ENCODE assay signal across 10 cellular contexts in genomic region chr7:27188666-27189559, GRCh38. TPM values are rescaled to one million over a fixed set of nuclear protein-coding genes. Genes with fewer than 3 reads are reported as not detected.
A peak's percentile ranks its signal among the peaks of the same experiment; 100 is the strongest.
DNase-seq lines count a peak whose midpoint lies in the region; ATAC-seq and TF ChIP-seq lines count a peak whose summit lies in the region.
"Had no signal": no experiment of that assay in that cellular context is flagged by ENCODE, and none has a peak within 500 bp of the region (broad histone marks: within the 10 kb centered on the region; RNA-seq: fewer than 3 reads in every experiment).

No MANE protein-coding gene starts in this region.

- peak overlapping the region; percentile 83 to 92 for H3K4me3 Mint-ChIP-seq in CD14-positive monocyte
- H3K4me3 Mint-ChIP-seq in dendritic cell treated with granulocyte-macrophage colony-stimulating factor and Interleukin-4, amounts not matched to agents 40 ng/mL and 50 ng/mL, for 4 days, result peak overlapping the region; percentile 74
- peak overlapping the region; percentile 63 to 88 (median 76) for H3K4me3 Mint-ChIP-seq in naive thymus-derived CD8-positive, alpha-beta T cell

- H3K4me3 ChIP-seq in NB4 (ENCODE audit: low read depth, low read length), result peak overlapping the region; percentile 75

- intact Hi-C loops in CD14-positive monocyte (cut with micrococcal nuclease), result loop anchor here (5.0 kb wide), 1 partner anchor 37 kb away; the partner anchor contains the start of gene HOXA3 (in 2 of the 2)
- intact Hi-C loops in dendritic cell treated with granulocyte-macrophage colony-stimulating factor and Interleukin-4, amounts not matched to agents 40 ng/mL and 50 ng/mL, for 4 days (cut with micrococcal nuclease), result no loop called here

- ATAC-seq in naive thymus-derived CD8-positive, alpha-beta T cell, result peak; percentile 35 to 54
- ATAC-seq in GM19351 (IDR thresholded peaks at IDR 0.05; ENCODE audit: unreplicated experiment) (no peak), HG03095 (IDR thresholded peaks at IDR 0.05; ENCODE audit: unreplicated experiment) (no peak)

- peaks cover 75% of the 10 kb centered on the region for H3K4me1 Mint-ChIP-seq in CD14-positive monocyte
- H3K4me1 Mint-ChIP-seq in dendritic cell treated with granulocyte-macrophage colony-stimulating factor and Interleukin-4, amounts not matched to agents 40 ng/mL and 50 ng/mL, for 4 days (ENCODE audit: low read depth), result peaks cover 60% of the 10 kb centered on the region
- peaks cover 32 to 73% (median 65%) of the 10 kb centered on the region in 4 donors for H3K4me1 Mint-ChIP-seq in naive thymus-derived CD8-positive, alpha-beta T cell

- H3K9me3 Mint-ChIP-seq in CD14-positive monocyte, result peaks cover 3 to 66% (median 45%) of the 10 kb centered on the region in 7 donors
- H3K9me3 Mint-ChIP-seq in dendritic cell treated with granulocyte-macrophage colony-stimulating factor and Interleukin-4, amounts not matched to agents 40 ng/mL and 50 ng/mL, for 4 days, result no peaks in the 10 kb centered on the region
- peaks cover 0 to 4% (median 0%) of the 10 kb centered on the region in 9 donors for H3K9me3 Mint-ChIP-seq in naive thymus-derived CD8-positive, alpha-beta T cell
- H3K9me3 Mint-ChIP-seq: neural crest cell had no signal

- peaks cover 96 to 99% (median 98%) of the 10 kb centered on the region in 3 donors for H3K27me3 Mint-ChIP-seq in CD14-positive monocyte (ENCODE audit: low read depth in 3 of 3)
- H3K27me3 Mint-ChIP-seq in dendritic cell treated with granulocyte-macrophage colony-stimulating factor and Interleukin-4, amounts not matched to agents 40 ng/mL and 50 ng/mL, for 4 days, result peaks cover 95% of the 10 kb centered on the region
- peaks cover 65 to 99% (median 76%) of the 10 kb centered on the region in 5 donors for H3K27me3 Mint-ChIP-seq in naive thymus-derived CD8-positive, alpha-beta T cell

- POLR2A ChIA-PET in naive thymus-derived CD8-positive, alpha-beta T cell (lab: Charles Lee), result interaction anchor here (1.9 to 3.5 kb wide), 2 partner anchors 10 to 16 kb away, joined by 4 to 18 read pairs; no protein-coding TSS in a partner anchor

- H3K36me3 Mint-ChIP-seq in CD14-positive monocyte, result peaks cover 18 to 34% of the 10 kb centered on the region in 2 donors
- H3K36me3 Mint-ChIP-seq in dendritic cell treated with granulocyte-macrophage colony-stimulating factor and Interleukin-4, amounts not matched to agents 40 ng/mL and 50 ng/mL, for 4 days (ENCODE audit: low read depth), result no peaks in the 10 kb centered on the region
- H3K36me3 Mint-ChIP-seq in naive thymus-derived CD8-positive, alpha-beta T cell, result peaks cover 0 to 9% (median 2%) of the 10 kb centered on the region in 3 donors

- TF ChIP-seq CTCF in CD14-positive monocyte (IDR thresholded peaks at IDR 0.05), result no peak
- peak; percentile 7 for TF ChIP-seq CTCF in NB4 (IDR thresholded peaks at IDR 0.05; ENCODE audit: low read depth, low read length)

- H3K27ac Mint-ChIP-seq in CD14-positive monocyte, result no peak overlapping the region
- H3K27ac Mint-ChIP-seq in dendritic cell treated with granulocyte-macrophage colony-stimulating factor and Interleukin-4, amounts not matched to agents 40 ng/mL and 50 ng/mL, for 4 days, result peak overlapping the region; percentile 21
- H3K27ac Mint-ChIP-seq in naive thymus-derived CD8-positive, alpha-beta T cell, result peak overlapping the region in 9 of 10 donors; percentile 17 to 76 (median 55)

- DNase-seq in CD14-positive monocyte (ENCODE audit: low spot score) (peak; percentile 51), NB4 (ENCODE audit: low read depth) (peak; percentile 91), NCI-H2196 (lab: John Stamatoyannopoulos, UW; ENCODE audit: unreplicated experiment) (no peak), NCI-H146 (lab: John Stamatoyannopoulos, UW) (no peak)
- DNase-seq in naive thymus-derived CD8-positive, alpha-beta T cell, result peak in 5 of 10 donors; percentile 0 to 74 (median 50)
- DNase-seq: KG1 had no signal

- TF ChIP-seq POLR2A in NB4 (IDR thresholded peaks at IDR 0.05; ENCODE audit: extremely low read depth, insufficient read length), result peak; percentile 30

RNA-seq across cellular contexts. Expression of gene HOXA11, which starts 3.9 kb away (rescaled TPM):
- not detected for polyA plus RNA-seq in CD14-positive monocyte
- total RNA-seq in naive thymus-derived CD8-positive, alpha-beta T cell, result not detected
- not detected for polyA plus RNA-seq in naive thymus-derived CD8-positive, alpha-beta T cell
- total RNA-seq: neural crest cell had no signal

RNA-seq across cellular contexts. Expression of gene HOXA13, which starts 11.0 kb away (rescaled TPM):
- polyA plus RNA-seq in CD14-positive monocyte, result not detected
- total RNA-seq in naive thymus-derived CD8-positive, alpha-beta T cell, result not detected
- not detected for polyA plus RNA-seq in naive thymus-derived CD8-positive, alpha-beta T cell
- total RNA-seq: neural crest cell had no signal

RNA-seq across cellular contexts. Expression of gene HOXA10, which starts 14.8 kb away (rescaled TPM):
- polyA plus RNA-seq in CD14-positive monocyte, result 1 to 10 TPM in 1 of 2 donors, under 1 TPM in 1; 0.33 to 3.2 TPM
- not detected for total RNA-seq in naive thymus-derived CD8-positive, alpha-beta T cell
- polyA plus RNA-seq in naive thymus-derived CD8-positive, alpha-beta T cell, result under 1 TPM in 1 of 3 donors, not detected in 2; 0.19 TPM

RNA-seq across cellular contexts. Expression of gene HOXA9, which starts 23.6 kb away (rescaled TPM):
- 1 to 10 TPM in 1 of 2 donors, under 1 TPM in 1; 0.55 to 1.9 TPM for polyA plus RNA-seq in CD14-positive monocyte
- total RNA-seq in naive thymus-derived CD8-positive, alpha-beta T cell, result not detected
- under 1 TPM in 1 of 3 donors, not detected in 2; 0.16 TPM for polyA plus RNA-seq in naive thymus-derived CD8-positive, alpha-beta T cell

RNA-seq across cellular contexts. Expression of gene HOXA7, which starts 32.4 kb away (rescaled TPM):
- not detected for polyA plus RNA-seq in CD14-positive monocyte
- not detected for total RNA-seq in naive thymus-derived CD8-positive, alpha-beta T cell
- polyA plus RNA-seq in naive thymus-derived CD8-positive, alpha-beta T cell, result not detected

Comparison
In these comparisons a context has a peak if more than half of its experiments do, and no peak if none do; other contexts are left out.
1. DNase-seq: peak in CD14-positive monocyte (single experiment) and NB4 (single experiment); none in NCI-H2196 (single experiment) and NCI-H146 (single experiment).
2. H3K27ac Mint-ChIP-seq: peak in dendritic cell treated with granulocyte-macrophage colony-stimulating factor and Interleukin-4, amounts not matched to agents 40 ng/mL and 50 ng/mL, for 4 days (single experiment) and naive thymus-derived CD8-positive, alpha-beta T cell (9 of 10); none in CD14-positive monocyte (0 of 7).
3. ATAC-seq: peak in naive thymus-derived CD8-positive, alpha-beta T cell (2 of 2); none in GM19351 (single experiment) and HG03095 (single experiment).
4. Peak in every context shown above with its lines, with median percentiles within 50 percentile points of each other: H3K4me3 Mint-ChIP-seq.